In genomic region chr5:1337490-1338195, GRCh38 we compare ENCODE assay signal across 1 cellular context.
TF ChIP-seq lines count a peak whose summit lies in the region.

No MANE protein-coding gene starts in this region.

TF ChIP-seq in HepG2, 621 proteins besides CTCF, POLR2A, EP300 and RAD21:
- TF ChIP-seq ZNF678 (CRISPR knock-in tag; IDR thresholded peaks at IDR 0.05) (no peak), CREBL2 (CRISPR knock-in tag; IDR thresholded peaks at IDR 0.05; ENCODE audit: borderline replicate concordance) (no peak), AGO2 (optimal IDR thresholded peaks at IDR 0.05; ENCODE audit: low read depth, low read length) (peak; percentile 9)
